In the genomic region with DNA sequence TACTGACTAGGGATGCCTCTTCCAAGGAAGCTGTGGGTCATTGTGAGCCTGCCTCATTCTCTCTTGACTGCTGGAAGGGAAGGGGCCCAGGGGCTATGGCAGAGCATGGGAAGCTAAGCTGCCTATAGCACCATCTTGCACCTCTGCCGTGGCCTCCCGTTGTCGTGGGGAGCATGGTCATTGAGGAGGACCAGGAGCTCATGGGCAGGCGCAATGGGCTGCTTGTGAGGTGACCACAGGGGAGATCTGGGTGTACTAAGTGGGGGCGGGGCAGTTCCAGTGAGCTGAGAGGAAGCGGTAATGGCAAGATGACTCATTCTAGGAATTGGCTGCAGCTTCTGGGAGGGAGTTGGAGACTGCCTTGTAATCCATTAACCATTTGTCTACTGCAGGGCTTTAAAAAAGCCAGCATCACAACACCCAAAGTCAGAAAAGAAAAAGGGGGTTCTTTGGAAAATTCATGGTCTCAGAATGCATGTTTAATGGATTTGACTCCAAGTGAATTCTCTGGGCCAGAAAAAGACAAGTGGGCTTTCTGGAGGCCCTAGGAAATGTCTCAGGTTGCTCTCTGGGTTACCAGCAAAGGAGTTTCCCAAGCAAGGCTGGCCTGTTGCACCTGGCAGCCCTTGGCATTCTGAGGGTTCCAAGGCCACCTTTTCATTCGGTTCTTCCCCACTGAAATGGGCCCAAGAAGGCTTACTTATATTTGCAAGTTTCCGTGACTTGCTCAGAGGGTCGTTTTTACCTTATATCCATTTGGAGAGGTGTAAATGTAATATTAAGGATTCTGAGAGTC, we compare ENCODE assay signal across 8 cellular contexts. TPM values are rescaled to one million over a fixed set of nuclear protein-coding genes. Genes with fewer than 3 reads are reported as not detected.
DNase-seq lines count a peak whose midpoint lies in the region; ATAC-seq and TF ChIP-seq lines count a peak whose summit lies in the region.

No MANE protein-coding gene starts in this region.

- TF ChIP-seq CTCF in MCF 10A (IDR thresholded peaks at IDR 0.05; ENCODE audit: unreplicated experiment) (no peak), spleen (IDR thresholded peaks at IDR 0.05 in 8 of 11, conservative IDR thresholded peaks at IDR 0.05 in 3 of 11) (no peak)

- TF ChIP-seq POLR2A in spleen (IDR thresholded peaks at IDR 0.05): no peak

- H3K27me3 ChIP-seq in spleen (replicated peaks in 1 of 7): peaks cover 0 to 24% (median 0%) of the 10 kb centered on the region in 7 donors

- H3K36me3 ChIP-seq in spleen: peaks cover 0 to 7% (median 0%) of the 10 kb centered on the region in 6 donors

- no peaks in the 10 kb centered on the region for H3K9me3 ChIP-seq in spleen

- H3K27ac Mint-ChIP-seq in MCF 10A (ENCODE audit: low read depth, unreplicated experiment): peak overlapping the region; percentile 94

- DNase-seq in NCI-H1417 (lab: John Stamatoyannopoulos, UW): peak in 2 of 3 experiments; percentile 19 to 31
- no peak for DNase-seq in NCI-H1417 treated with DMSO at 0.1 percent for 48 hours (lab: John Stamatoyannopoulos, UW)
- peak; percentile 36 for DNase-seq in T-helper 9 cell
- peak; percentile 97 for DNase-seq in MCF 10A (ENCODE audit: unreplicated experiment)
- DNase-seq in iPS-NIHi7 (ENCODE audit: extremely low spot score): peak; percentile 70
- peak; percentile 85 for DNase-seq in spleen
- DNase-seq in germinal center (ENCODE audit: low spot score): no peak

- no peaks in the 10 kb centered on the region for H3K9me3 Mint-ChIP-seq in MCF 10A (ENCODE audit: unreplicated experiment)

- POLR2A ChIA-PET in MCF 10A (lab: Yijun Ruan, JAX): interaction anchor here (0.6 to 9.2 kb wide), 18 partner anchors 11 to 364 kb away, joined by 3 to 108 read pairs (median 4); a partner anchor contains a TSS

- no peaks in the 10 kb centered on the region for H3K27me3 Mint-ChIP-seq in MCF 10A (ENCODE audit: insufficient read depth, unreplicated experiment)

- peaks cover 4% of the 10 kb centered on the region for H3K36me3 Mint-ChIP-seq in MCF 10A (ENCODE audit: insufficient read depth, unreplicated experiment)

- peaks cover 64% of the 10 kb centered on the region for H3K4me1 Mint-ChIP-seq in MCF 10A (ENCODE audit: insufficient read depth, unreplicated experiment)

- ATAC-seq in HG03571 (IDR thresholded peaks at IDR 0.05; ENCODE audit: unreplicated experiment): peak; percentile 16

- WGBS in spleen, 5 donors: 35 to 48% (median 41%) methylated on average over 9 of the region's 9 CpGs

- BruUV-seq in MCF 10A (replicated peaks; lab: Mats Ljungman, UMichigan): no TSS peak

- peak overlapping the region; percentile 24 to 95 (median 89) for H3K27ac ChIP-seq in spleen

- intact Hi-C loops in MCF 10A (cut with micrococcal nuclease): loop anchor here (10.0 kb wide), 1 partner anchor 103 kb away; no protein-coding TSS in a partner anchor
- intact Hi-C loops in spleen (cut with DNase I; ENCODE audit: low total_unique reads): loop anchor here (5.0 kb wide), 1 partner anchor 194 kb away; no protein-coding TSS in a partner anchor

- H3K4me1 ChIP-seq in spleen: peaks cover 61 to 94% (median 89%) of the 10 kb centered on the region in 6 donors

- H3K4me3 ChIP-seq in spleen: peak overlapping the region; percentile 22 to 75 (median 66)

- H3K4me3 Mint-ChIP-seq in MCF 10A (ENCODE audit: unreplicated experiment): peak overlapping the region; percentile 82

- CTCF ChIA-PET in MCF 10A (lab: Yijun Ruan, JAX): interaction anchor here (0.5 to 5.8 kb wide), 9 partner anchors 11 to 297 kb away, joined by 3 to 64 read pairs (median 3); a partner anchor contains a TSS

RNA-seq across cellular contexts. Expression of a gene that starts 3.6 kb away (rescaled TPM):
- total RNA-seq in MCF 10A (2022): 61.0 and 106 TPM in 2 replicates
- 10 to 100 TPM; 17.2 to 71.8 (median 35.6) TPM for total RNA-seq in spleen
- 10 to 100 TPM in 2 of 3 donors, 1 to 10 TPM in 1; 9.7 to 17.2 (median 15.7) TPM for polyA plus RNA-seq in spleen

Comparison
In these comparisons a context has a peak if more than half of its experiments do, and no peak if none do; other contexts are left out.
1. DNase-seq: peak in NCI-H1417 (2 of 3), T-helper 9 cell (single experiment), MCF 10A (single experiment), iPS-NIHi7 (single experiment) and spleen (single experiment); none in NCI-H1417 treated with DMSO at 0.1 percent for 48 hours (single experiment) and germinal center (single experiment).